ENCODE assay signal across 30 cellular contexts in the genomic region with DNA sequence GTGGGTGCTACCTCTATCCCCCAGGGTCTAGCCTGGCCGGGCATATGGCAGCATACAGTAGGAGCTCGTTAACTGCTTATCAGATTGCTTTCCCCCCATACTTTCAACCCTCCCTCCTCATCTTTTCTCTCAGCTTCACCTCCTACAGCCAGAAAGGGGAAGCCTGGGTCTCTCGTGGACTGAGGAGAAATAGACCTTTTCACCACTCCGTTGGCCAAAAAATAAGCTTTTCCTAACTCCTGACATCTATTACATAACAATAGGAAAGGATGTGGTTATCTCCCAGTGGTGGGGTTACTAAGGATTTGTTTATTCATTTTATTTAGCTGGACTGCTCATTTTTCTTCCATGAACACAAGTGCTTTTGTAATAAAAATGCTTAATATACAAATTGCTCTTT. TPM values are rescaled to one million over a fixed set of nuclear protein-coding genes. Genes with fewer than 3 reads are reported as not detected.
DNase-seq lines count a peak whose midpoint lies in the region; ATAC-seq, FAIRE-seq and TF ChIP-seq lines count a peak whose summit lies in the region.
"Had no signal": no experiment of that assay in that cellular context is flagged by ENCODE, and none has a peak within 500 bp of the region (broad histone marks: within the 10 kb centered on the region; RNA-seq: fewer than 3 reads in every experiment).

No MANE protein-coding gene starts in this region.

- DNase-seq in T-helper 2 cell treated with Interferon-gamma antibody and Interleukin-4, amounts not matched to agents 5 μg/mL and 100 μg/mL, for 36 hours (ENCODE audit: low spot score) = no peak
- no peak for DNase-seq in T-helper 2 cell
- peak; percentile 34 for DNase-seq in COLO829 (ENCODE audit: low spot score)
- no peak for DNase-seq in K562 (ENCODE audit: extremely low read depth in 1 of 4, low spot score in 3 of 4)
- DNase-seq in memory B cell (ENCODE audit: low spot score in 2 of 2) = no peak
- no peak for DNase-seq in NCI-H2227 treated with DMSO at 0.1 percent for 48 hours (lab: John Stamatoyannopoulos, UW)
- DNase-seq: activated naive CD4-positive, alpha-beta T cell treated with anti-CD3 and anti-CD28 coated beads, Interleukin-2, amount 10 ng/mL, durations not matched to agents 7 days and 5 days; activated T-cell treated with anti-CD3 and anti-CD28 coated beads, Interleukin-2, amount 50 U/mL, for 48 hours; Caco-2; cortex of kidney; DMS79 treated with DMSO at 0.1 percent for 48 hours; Karpas-422; NCI-H1092 treated with DMSO at 0.1 percent for 48 hours; NCI-H187 treated with DMSO at 0.1 percent for 48 hours; NCI-H774; Right ventricle myocardium superior; small intestine; stimulated activated CD4-positive, alpha-beta T cell treated with anti-CD3 and anti-CD28 coated beads, Interleukin-1b, Interleukin-23, amount 100 ng/mL, for 48 hours had no signal

- H3K9me3 ChIP-seq in K562 (replicated peaks; ENCODE audit: control insufficient read depth, insufficient read depth, low read depth, low read length) = no peaks in the 10 kb centered on the region
- H3K9me3 ChIP-seq: Caco-2 had no signal

- WGBS in K562 (ENCODE audit: insufficient coverage, low coverage, missing lambda C conversion rate) = 5% methylated on average over 4 of the region's 4 CpGs

- TF ChIP-seq RAD21 in K562 (CRISPR knock-in tag; conservative IDR thresholded peaks at IDR 0.05 in 1 of 2, IDR thresholded peaks at IDR 0.05 in 1 of 2) = no peak

- ATAC-seq in K562 (no peak), memory B cell (ENCODE audit: low read depth) (no peak), GM19467 (IDR thresholded peaks at IDR 0.05; ENCODE audit: unreplicated experiment) (no peak), HG02852 (IDR thresholded peaks at IDR 0.05; ENCODE audit: unreplicated experiment) (no peak)
- ATAC-seq: activated CD4-positive, CD25-positive, alpha-beta regulatory T cell treated with anti-CD3 and anti-CD28 coated beads, Interleukin-2, amount 50 U/mL, for 24 hours had no signal

- H2AFZ ChIP-seq in K562 (ENCODE audit: low read depth, low read length) = no peak overlapping the region

- H3K4me1 ChIP-seq in K562 (replicated peaks in 1 of 2; ENCODE audit: control insufficient read depth in 2 of 2, insufficient read depth in 2 of 2, low read length in 2 of 2) = peaks cover 0 to 9% of the 10 kb centered on the region in 2 experiments; a peak in 2 of 5 replicates
- H3K4me1 ChIP-seq: Caco-2 had no signal

- no peak overlapping the region for H3K4me2 ChIP-seq in K562 (ENCODE audit: insufficient read depth, low read length)

- CTCF ChIA-PET in K562 (lab: Yijun Ruan, JAX; ENCODE audit: low intra/inter-chr PET ratio) = no interaction called here

- no peak for FAIRE-seq in K562 (lab: Jason Lieb, UNC)
- FAIRE-seq: A204.1, endometrium, H54, small intestine, TTC549 had no signal

- no peaks in the 10 kb centered on the region for H3K36me3 Mint-ChIP-seq in T-helper 2 cell treated with Interferon-gamma antibody and Interleukin-4, amounts not matched to agents 5 μg/mL and 100 μg/mL, for 36 hours (ENCODE audit: low read depth)
- H3K36me3 Mint-ChIP-seq in memory B cell = no peaks in the 10 kb centered on the region
- H3K36me3 Mint-ChIP-seq: activated naive CD4-positive, alpha-beta T cell treated with anti-CD3 and anti-CD28 coated beads, Interleukin-2, amount 10 ng/mL, durations not matched to agents 7 days and 5 days had no signal

- H4K20me1 ChIP-seq in K562 (replicated peaks; ENCODE audit: control insufficient read depth, insufficient read depth, low read length) = no peaks in the 10 kb centered on the region

- in situ Hi-C loops in K562 (cut with MboI) = no loop called here

- no peak for TF ChIP-seq EP300 in K562 (IDR thresholded peaks at IDR 0.05; ENCODE audit: low read length)

- TF ChIP-seq POLR2A in K562 (conservative IDR thresholded peaks at IDR 0.05) = no peak

- H3K27ac ChIP-seq in K562 (ENCODE audit: extremely low read depth, low read depth, low read length) = no peak overlapping the region

- no peak overlapping the region for H3K27ac Mint-ChIP-seq in T-helper 2 cell treated with Interferon-gamma antibody and Interleukin-4, amounts not matched to agents 5 μg/mL and 100 μg/mL, for 36 hours
- H3K27ac Mint-ChIP-seq in memory B cell = no peak overlapping the region

- H3K4me1 Mint-ChIP-seq in T-helper 2 cell treated with Interferon-gamma antibody and Interleukin-4, amounts not matched to agents 5 μg/mL and 100 μg/mL, for 36 hours (ENCODE audit: low read depth) = peaks cover 15% of the 10 kb centered on the region
- peaks cover 16% of the 10 kb centered on the region for H3K4me1 Mint-ChIP-seq in memory B cell

- H3K27me3 Mint-ChIP-seq in T-helper 2 cell treated with Interferon-gamma antibody and Interleukin-4, amounts not matched to agents 5 μg/mL and 100 μg/mL, for 36 hours (ENCODE audit: low read depth) = peaks cover 36% of the 10 kb centered on the region
- peaks cover 12% of the 10 kb centered on the region for H3K27me3 Mint-ChIP-seq in memory B cell

- POLR2A ChIA-PET in K562 (lab: Yijun Ruan, JAX) = no interaction called here

- no peak for TF ChIP-seq CTCF in K562 (IDR thresholded peaks at IDR 0.05 in 2 of 3, conservative IDR thresholded peaks at IDR 0.05 in 1 of 3; ENCODE audit: insufficient read depth in 2 of 3, low read depth in 1 of 3, low read length in 3 of 3)

- H3K9ac ChIP-seq in K562 (ENCODE audit: insufficient read depth in 1 of 2, low read depth in 2 of 2, low read length in 2 of 2) = no peak overlapping the region

- no peaks in the 10 kb centered on the region for H3K9me1 ChIP-seq in K562 (ENCODE audit: control insufficient read depth, insufficient read depth, low read length)

- intact Hi-C loops in K562 (cut with micrococcal nuclease) = no loop called here

- H3K4me3 Mint-ChIP-seq in T-helper 2 cell treated with Interferon-gamma antibody and Interleukin-4, amounts not matched to agents 5 μg/mL and 100 μg/mL, for 36 hours = peak overlapping the region; percentile 21
- H3K4me3 Mint-ChIP-seq in memory B cell = peak overlapping the region; percentile 15

- no TSS peak for BruUV-seq in K562 (replicated peaks; lab: Mats Ljungman, UMichigan)

- no peaks in the 10 kb centered on the region for H3K79me2 ChIP-seq in K562 (ENCODE audit: control insufficient read depth, insufficient read depth, low read length)

- H3K9me3 Mint-ChIP-seq in T-helper 2 cell treated with Interferon-gamma antibody and Interleukin-4, amounts not matched to agents 5 μg/mL and 100 μg/mL, for 36 hours = no peaks in the 10 kb centered on the region
- no peaks in the 10 kb centered on the region for H3K9me3 Mint-ChIP-seq in memory B cell
- H3K9me3 Mint-ChIP-seq: activated naive CD4-positive, alpha-beta T cell treated with anti-CD3 and anti-CD28 coated beads, Interleukin-2, amount 10 ng/mL, durations not matched to agents 7 days and 5 days had no signal

- no peaks in the 10 kb centered on the region for H3K36me3 ChIP-seq in K562 (ENCODE audit: control insufficient read depth, insufficient read depth, low read length)

- H3K27me3 ChIP-seq in K562 (ENCODE audit: control insufficient read depth in 2 of 2, insufficient read depth in 2 of 2, low read length in 2 of 2) = peaks cover 12 to 23% of the 10 kb centered on the region in 2 experiments; a peak in 4 of 5 replicates

- no peak overlapping the region for H3K4me3 ChIP-seq in K562

RNA-seq across cellular contexts. Expression of gene CXCL16, which starts 9.0 kb away (rescaled TPM):
- 0.28 TPM in 1 of 2 replicates, not detected in the other for total RNA-seq in K562 (2011; cell fraction: chromatin; rRNA removed; ENCODE audit: low replicate concordance)
- 1.5 TPM in 1 of 2 replicates, not detected in the other for total RNA-seq in K562 (2011; cell fraction: nucleolus; rRNA removed)
- 0.31 and 0.51 TPM in 2 replicates for total RNA-seq in K562 (2011; cell fraction: nucleoplasm; rRNA removed)
- total RNA-seq in K562 (2014; rRNA removed) (0.05 TPM in 1 of 2 replicates, not detected in the other), K562 (2014; rRNA removed; fragmentation: Illumina TruSeq; extraction: Trizol) (not detected in 2 replicates), K562 (2015; rRNA removed; fragmentation: Illumina TruSeq; extraction: Trizol) (0.22 TPM in 1 of 2 replicates, not detected in the other), K562 (2021) (0.25 and 0.55 TPM in 2 replicates)
- polyA plus RNA-seq in K562 (2011; rRNA removed) (0.24 and 0.30 TPM in 2 replicates), K562 (2014; fragmentation: Illumina TruSeq; extraction: Trizol) (0.10 and 0.26 TPM in 2 replicates), K562 (2014; fragmentation: Nextera tagmentation; extraction: Ambion mirVana) (under 1 TPM in 1 of 2 experiments, not detected in 1; 0.07 TPM), K562 (2014; rRNA removed) (0.68 TPM in 1 of 2 replicates, not detected in the other)
- 0.31 and 0.36 TPM in 2 replicates for polyA plus RNA-seq in K562 (2011; cell fraction: cytosol; rRNA removed)
- polyA plus RNA-seq in K562 (2011; cell fraction: nucleus; rRNA removed) = 0.14 and 0.18 TPM in 2 replicates
- polyA plus RNA-seq in K562 (2012) = 0.26 and 0.48 TPM in 2 replicates
- 0.28 TPM in 1 of 2 replicates, not detected in the other for polyA minus RNA-seq in K562 (2011; rRNA and poly(A)+ RNA removed)
- polyA minus RNA-seq in K562 (2011; cell fraction: cytosol; rRNA and poly(A)+ RNA removed) = not detected in 2 replicates
- polyA minus RNA-seq in K562 (2011; cell fraction: nucleus; rRNA and poly(A)+ RNA removed) = not detected in 2 replicates

RNA-seq across cellular contexts. Expression of gene ZMYND15, which starts 9.1 kb away (rescaled TPM):
- not detected in 2 replicates for total RNA-seq in K562 (2011; cell fraction: chromatin; rRNA removed; ENCODE audit: low replicate concordance)
- not detected in 2 replicates for total RNA-seq in K562 (2011; cell fraction: nucleolus; rRNA removed)
- total RNA-seq in K562 (2011; cell fraction: nucleoplasm; rRNA removed) = not detected in 2 replicates
- total RNA-seq in K562 (2014; rRNA removed) = not detected in 2 replicates
- total RNA-seq in K562 (2014; rRNA removed; fragmentation: Illumina TruSeq; extraction: Trizol) = not detected in 2 replicates
- total RNA-seq in K562 (2015; rRNA removed; fragmentation: Illumina TruSeq; extraction: Trizol) = not detected in 2 replicates
- 0.09 TPM in 1 of 2 replicates, not detected in the other for total RNA-seq in K562 (2021)
- polyA plus RNA-seq in K562 (2011; rRNA removed) = not detected in 2 replicates
- polyA plus RNA-seq in K562 (2011; cell fraction: cytosol; rRNA removed) = not detected in 2 replicates
- polyA plus RNA-seq in K562 (2011; cell fraction: nucleus; rRNA removed) = 0.04 TPM in 1 of 2 replicates, not detected in the other
- not detected in 2 replicates for polyA plus RNA-seq in K562 (2012)
- polyA plus RNA-seq in K562 (2014; fragmentation: Illumina TruSeq; extraction: Trizol) = not detected in 2 replicates
- not detected for polyA plus RNA-seq in K562 (2014; fragmentation: Nextera tagmentation; extraction: Ambion mirVana)
- not detected in 2 replicates for polyA plus RNA-seq in K562 (2014; rRNA removed)
- not detected in 2 replicates for polyA minus RNA-seq in K562 (2011; rRNA and poly(A)+ RNA removed)
- not detected in 2 replicates for polyA minus RNA-seq in K562 (2011; cell fraction: cytosol; rRNA and poly(A)+ RNA removed)
- polyA minus RNA-seq in K562 (2011; cell fraction: nucleus; rRNA and poly(A)+ RNA removed) = not detected in 2 replicates
- total RNA-seq: activated CD8-positive, alpha-beta memory T cell treated with anti-CD3 and anti-CD28 coated beads for 36 hours; Right ventricle myocardium superior had no signal

RNA-seq across cellular contexts. Expression of gene MED11, which starts 17.5 kb away (rescaled TPM):
- total RNA-seq in K562 (2011; cell fraction: chromatin; rRNA removed; ENCODE audit: low replicate concordance) = 6.3 and 9.7 TPM in 2 replicates
- 9.7 and 10.4 TPM in 2 replicates for total RNA-seq in K562 (2011; cell fraction: nucleolus; rRNA removed)
- total RNA-seq in K562 (2011; cell fraction: nucleoplasm; rRNA removed) = 7.3 and 11.4 TPM in 2 replicates
- total RNA-seq in K562 (2014; rRNA removed) (13.0 and 18.8 TPM in 2 replicates), K562 (2014; rRNA removed; fragmentation: Illumina TruSeq; extraction: Trizol) (12.6 and 16.1 TPM in 2 replicates), K562 (2015; rRNA removed; fragmentation: Illumina TruSeq; extraction: Trizol) (15.2 and 19.4 TPM in 2 replicates), K562 (2021) (10.4 and 11.4 TPM in 2 replicates)
- polyA plus RNA-seq in K562 (2011; rRNA removed) (15.6 and 19.2 TPM in 2 replicates), K562 (2014; fragmentation: Illumina TruSeq; extraction: Trizol) (19.0 and 19.1 TPM in 2 replicates), K562 (2014; fragmentation: Nextera tagmentation; extraction: Ambion mirVana) (10 to 100 TPM; 17.8 to 30.6 TPM), K562 (2014; rRNA removed) (21.1 and 22.5 TPM in 2 replicates)
- polyA plus RNA-seq in K562 (2011; cell fraction: cytosol; rRNA removed) = 17.7 and 18.3 TPM in 2 replicates
- 8.5 and 11.9 TPM in 2 replicates for polyA plus RNA-seq in K562 (2011; cell fraction: nucleus; rRNA removed)
- 10.1 and 13.7 TPM in 2 replicates for polyA plus RNA-seq in K562 (2012)
- 11.8 and 11.9 TPM in 2 replicates for polyA minus RNA-seq in K562 (2011; rRNA and poly(A)+ RNA removed)
- polyA minus RNA-seq in K562 (2011; cell fraction: cytosol; rRNA and poly(A)+ RNA removed) = 5.7 and 9.1 TPM in 2 replicates
- 2.1 and 2.4 TPM in 2 replicates for polyA minus RNA-seq in K562 (2011; cell fraction: nucleus; rRNA and poly(A)+ RNA removed)

RNA-seq across cellular contexts. Expression of gene TM4SF5, which starts 23.0 kb away (rescaled TPM):
- total RNA-seq in K562 (2011; cell fraction: chromatin; rRNA removed; ENCODE audit: low replicate concordance) = not detected in 2 replicates
- not detected in 2 replicates for total RNA-seq in K562 (2011; cell fraction: nucleolus; rRNA removed)
- not detected in 2 replicates for total RNA-seq in K562 (2011; cell fraction: nucleoplasm; rRNA removed)
- total RNA-seq in K562 (2014; rRNA removed) (not detected in 2 replicates), K562 (2014; rRNA removed; fragmentation: Illumina TruSeq; extraction: Trizol) (not detected in 2 replicates), K562 (2015; rRNA removed; fragmentation: Illumina TruSeq; extraction: Trizol) (not detected in 2 replicates), K562 (2021) (not detected in 2 replicates)
- polyA plus RNA-seq in K562 (2011; rRNA removed) (not detected in 2 replicates), K562 (2014; fragmentation: Illumina TruSeq; extraction: Trizol) (not detected in 2 replicates), K562 (2014; fragmentation: Nextera tagmentation; extraction: Ambion mirVana) (not detected), K562 (2014; rRNA removed) (not detected in 2 replicates)
- polyA plus RNA-seq in K562 (2011; cell fraction: cytosol; rRNA removed) = not detected in 2 replicates
- polyA plus RNA-seq in K562 (2011; cell fraction: nucleus; rRNA removed) = not detected in 2 replicates
- not detected in 2 replicates for polyA plus RNA-seq in K562 (2012)
- polyA minus RNA-seq in K562 (2011; rRNA and poly(A)+ RNA removed) = not detected in 2 replicates
- not detected in 2 replicates for polyA minus RNA-seq in K562 (2011; cell fraction: cytosol; rRNA and poly(A)+ RNA removed)
- not detected in 2 replicates for polyA minus RNA-seq in K562 (2011; cell fraction: nucleus; rRNA and poly(A)+ RNA removed)
- total RNA-seq: activated CD8-positive, alpha-beta memory T cell treated with anti-CD3 and anti-CD28 coated beads for 36 hours; fibroblast of lung; mesenteric fat pad; omental fat pad; Right ventricle myocardium superior; ureter had no signal
- polyA plus RNA-seq: fibroblast of lung had no signal

RNA-seq across cellular contexts. Expression of gene VMO1, which starts 37.5 kb away (rescaled TPM):
- not detected in 2 replicates for total RNA-seq in K562 (2011; cell fraction: chromatin; rRNA removed; ENCODE audit: low replicate concordance)
- not detected in 2 replicates for total RNA-seq in K562 (2011; cell fraction: nucleolus; rRNA removed)
- not detected in 2 replicates for total RNA-seq in K562 (2011; cell fraction: nucleoplasm; rRNA removed)
- total RNA-seq in K562 (2014; rRNA removed) (0.41 TPM in 1 of 2 replicates, not detected in the other), K562 (2014; rRNA removed; fragmentation: Illumina TruSeq; extraction: Trizol) (not detected in 2 replicates), K562 (2015; rRNA removed; fragmentation: Illumina TruSeq; extraction: Trizol) (not detected in 2 replicates), K562 (2021) (0.31 TPM in 1 of 2 replicates, not detected in the other)
- polyA plus RNA-seq in K562 (2011; rRNA removed) (not detected in 2 replicates), K562 (2014; fragmentation: Illumina TruSeq; extraction: Trizol) (not detected in 2 replicates), K562 (2014; fragmentation: Nextera tagmentation; extraction: Ambion mirVana) (not detected), K562 (2014; rRNA removed) (not detected in 2 replicates)
- 0.15 and 0.39 TPM in 2 replicates for polyA plus RNA-seq in K562 (2011; cell fraction: cytosol; rRNA removed)
- 0.24 TPM in 1 of 2 replicates, not detected in the other for polyA plus RNA-seq in K562 (2011; cell fraction: nucleus; rRNA removed)
- 0.30 TPM in 1 of 2 replicates, not detected in the other for polyA plus RNA-seq in K562 (2012)
- polyA minus RNA-seq in K562 (2011; rRNA and poly(A)+ RNA removed) = not detected in 2 replicates
- not detected in 2 replicates for polyA minus RNA-seq in K562 (2011; cell fraction: cytosol; rRNA and poly(A)+ RNA removed)
- not detected in 2 replicates for polyA minus RNA-seq in K562 (2011; cell fraction: nucleus; rRNA and poly(A)+ RNA removed)
- polyA plus RNA-seq: fibroblast of lung had no signal
